Comparison of ENCODE assay signal across 28 cellular contexts in the genomic region with DNA sequence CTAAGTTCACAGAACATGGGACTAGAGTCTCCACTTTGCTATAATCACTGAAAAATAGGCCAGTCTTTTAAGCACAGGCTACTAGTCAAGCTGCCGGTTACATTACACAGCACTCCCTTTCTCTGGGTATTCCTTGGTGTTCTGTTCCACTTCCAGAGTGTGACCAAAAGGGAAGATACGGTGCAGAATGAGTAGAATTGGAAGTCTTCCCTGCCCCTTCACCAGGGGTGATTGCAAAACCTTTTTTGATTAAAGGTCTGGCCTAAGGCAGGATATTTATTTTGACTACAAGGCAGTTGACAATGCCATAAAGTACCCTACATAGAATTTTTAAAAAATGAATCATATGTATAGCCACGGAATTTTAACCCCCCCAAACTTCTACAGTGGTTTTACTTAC. TPM values are rescaled to one million over a fixed set of nuclear protein-coding genes. Genes with fewer than 3 reads are reported as not detected.
DNase-seq lines count a peak whose midpoint lies in the region; ATAC-seq and TF ChIP-seq lines count a peak whose summit lies in the region.
"Had no signal": no experiment of that assay in that cellular context is flagged by ENCODE, and none has a peak within 500 bp of the region (broad histone marks: within the 10 kb centered on the region; RNA-seq: fewer than 3 reads in every experiment).

No MANE protein-coding gene starts in this region.

- H3K4me3 ChIP-seq in cardiac fibroblast (replicated peaks in 1 of 2; ENCODE audit: low read depth in 2 of 2, low read length in 2 of 2) (no peak overlapping the region), lower leg skin (ENCODE audit: low read depth, poor library complexity, severe bottlenecking) (no peak overlapping the region), Karpas-422 (ENCODE audit: low read length) (no peak overlapping the region)
- H3K4me3 ChIP-seq: cardiac muscle cell, heart right ventricle, K562, smooth muscle cell, upper lobe of right lung had no signal

- H3K36me3 Mint-ChIP-seq in HFFc6 (ENCODE audit: low read depth): peaks cover 61% of the 10 kb centered on the region
- H3K36me3 Mint-ChIP-seq in mesothelial cell of epicardium: peaks cover 60% of the 10 kb centered on the region

- no peaks in the 10 kb centered on the region for H3K9me3 Mint-ChIP-seq in HFFc6
- peaks cover 19% of the 10 kb centered on the region for H3K9me3 Mint-ChIP-seq in mesothelial cell of epicardium
- H3K9me3 Mint-ChIP-seq: activated T-cell treated with anti-CD3 and anti-CD28 coated beads, Interleukin-2, amount 50 U/mL, for 4 hours; naive B cell had no signal

- no peak for TF ChIP-seq CTCF in HFFc6 (IDR thresholded peaks at IDR 0.05)
- TF ChIP-seq CTCF in cardiac fibroblast (IDR thresholded peaks at IDR 0.05; ENCODE audit: low read depth, low read length): no peak
- no peak for TF ChIP-seq CTCF in mesothelial cell of epicardium (IDR thresholded peaks at IDR 0.05; ENCODE audit: unreplicated experiment)
- no peak for TF ChIP-seq CTCF in lower leg skin (IDR thresholded peaks at IDR 0.05)

- H3K4me1 Mint-ChIP-seq in HFFc6 (ENCODE audit: low read depth) (peaks cover 27% of the 10 kb centered on the region), mesothelial cell of epicardium (peaks cover 6% of the 10 kb centered on the region)
- H3K4me1 Mint-ChIP-seq: naive B cell had no signal

- H3K9me2 ChIP-seq in Karpas-422 (replicated peaks; ENCODE audit: insufficient read depth, low read length): no peaks in the 10 kb centered on the region

- DNase-seq in AG08396 (ENCODE audit: low spot score) (peak; percentile 12), HFFc6 (peak; percentile 35), cardiac fibroblast (ENCODE audit: low read depth in 2 of 2) (peak; percentile 15 to 61), mesothelial cell of epicardium (ENCODE audit: low spot score in 2 of 2, unreplicated experiment in 2 of 2) (no peak), lower leg skin (ENCODE audit: low spot score in 2 of 2) (no peak), T1000 (lab: John Stamatoyannopoulos, UW) (no peak), Karpas-422 (no peak)
- DNase-seq: activated CD8-positive, alpha-beta memory T cell treated with anti-CD3 and anti-CD28 coated beads for 24 hours; activated naive CD4-positive, alpha-beta T cell treated with Interleukin-2 at 50 U/mL for 16 hours; activated T-cell treated with anti-CD3 and anti-CD28 coated beads, Interleukin-2, amount 50 U/mL, for 4 hours; amniotic stem cell; C1 segment of cervical spinal cord; cortex of kidney; DND-41; heart right ventricle; left colon; naive B cell; NCI-H1694; NCI-H2171; NCI-H526 treated with DMSO at 0.1 percent for 48 hours; stimulated activated CD4-positive, alpha-beta T cell treated with anti-CD3 and anti-CD28 coated beads, Interleukin-2, amount 100 ng/mL, for 24 hours; substantia nigra; T-helper 17 cell; upper lobe of right lung had no signal

- 79 to 87% methylated on average over 3 of the region's 3 CpGs for WGBS in lower leg skin, 2 donors

- peaks cover 58% of the 10 kb centered on the region for H3K36me3 ChIP-seq in Karpas-422 (ENCODE audit: insufficient read depth, low read length)

- H2AFZ ChIP-seq in Karpas-422 (ENCODE audit: low read length): no peak overlapping the region

- H3K27me3 Mint-ChIP-seq in HFFc6 (ENCODE audit: insufficient read depth): peaks cover 3% of the 10 kb centered on the region; the same call in 1 of the 2 replicates
- no peaks in the 10 kb centered on the region for H3K27me3 Mint-ChIP-seq in mesothelial cell of epicardium (ENCODE audit: low read depth)
- H3K27me3 Mint-ChIP-seq: naive B cell, T-helper 17 cell had no signal

- ATAC-seq in HG03521 (IDR thresholded peaks at IDR 0.05; ENCODE audit: unreplicated experiment): no peak
- ATAC-seq: activated T-cell treated with anti-CD3 and anti-CD28 coated beads, Interleukin-2, amount 50 U/mL, for 4 hours; K562; left colon; T-helper 17 cell; upper lobe of right lung had no signal

- intact Hi-C loops in lower leg skin (cut with DNase I; ENCODE audit: low total_unique reads): no loop called here

- H3K4me2 ChIP-seq in Karpas-422 (ENCODE audit: low read depth, low read length, poor library complexity, severe bottlenecking): no peak overlapping the region
- H3K4me2 ChIP-seq: smooth muscle cell had no signal

- no peaks in the 10 kb centered on the region; the same call in 1 of the 2 replicates for H3K9me3 ChIP-seq in Karpas-422 (ENCODE audit: low read length)
- H3K9me3 ChIP-seq: heart right ventricle, upper lobe of right lung had no signal

- H3K9ac ChIP-seq in Karpas-422 (ENCODE audit: low read length): no peak overlapping the region

- no peaks in the 10 kb centered on the region for H3K4me1 ChIP-seq in Karpas-422 (ENCODE audit: low read length)

- H3K27ac Mint-ChIP-seq in HFFc6 (peak overlapping the region; percentile 58), mesothelial cell of epicardium (peak overlapping the region; percentile 50)
- H3K27ac Mint-ChIP-seq: T-helper 17 cell had no signal

- H3K4me3 Mint-ChIP-seq in HFFc6 (no peak overlapping the region; the same call in 1 of the 2 replicates), mesothelial cell of epicardium (no peak overlapping the region)
- H3K4me3 Mint-ChIP-seq: activated T-cell treated with anti-CD3 and anti-CD28 coated beads, Interleukin-2, amount 50 U/mL, for 4 hours; naive B cell; T-helper 17 cell had no signal

- no peak overlapping the region for H3K27ac ChIP-seq in Karpas-422 (ENCODE audit: low read length)
- H3K27ac ChIP-seq: cardiac muscle cell, upper lobe of right lung had no signal

- 0 out of 2 replicates have a peak, but pooled peaks cover under 1% of the 10 kb centered on the region for H3K79me2 ChIP-seq in Karpas-422 (ENCODE audit: low read length)

- no peaks in the 10 kb centered on the region for H4K20me1 ChIP-seq in Karpas-422 (ENCODE audit: insufficient read depth, low read depth, low read length)

- H3K27me3 ChIP-seq in Karpas-422 (ENCODE audit: low read length): no peaks in the 10 kb centered on the region
- H3K27me3 ChIP-seq: cardiac muscle cell, heart right ventricle, upper lobe of right lung had no signal

- TF ChIP-seq POLR2A in lower leg skin (IDR thresholded peaks at IDR 0.05): no peak

RNA-seq across cellular contexts. Expression of a gene that starts 59.6 kb away (rescaled TPM):
- 1 to 10 TPM; 1.1 to 2.9 (median 1.4) TPM for total RNA-seq in HFFc6 (2021; fragmentation: NEBNext Ultra II Directional; extraction: Animal tissue kit (Norgen Biotek cat#: 25700))
- 8.3 to 10.8 TPM (median 9.4 TPM) in 3 replicates for total RNA-seq in mesothelial cell of epicardium
- total RNA-seq in lower leg skin: 1 to 10 TPM in 2 of 4 donors, under 1 TPM in 2; 0.39 to 8.4 (median 1.3) TPM
- total RNA-seq in Karpas-422 (2014; rRNA removed; shearing (Covaris generic); ENCODE audit: low replicate concordance): 65.9 and 86.7 TPM in 2 replicates

Comparison
In these comparisons a context has a peak if more than half of its experiments do, and no peak if none do; other contexts are left out.
1. DNase-seq: peak in AG08396 (single experiment), HFFc6 (single experiment) and cardiac fibroblast (2 of 2); none in mesothelial cell of epicardium (0 of 2), lower leg skin (0 of 2), T1000 (single experiment) and Karpas-422 (single experiment).